13 cellular contexts compared by ENCODE assay signal in genomic region chr17:5672141-5672540, GRCh38.
DNase-seq lines count a peak whose midpoint lies in the region; ATAC-seq and TF ChIP-seq lines count a peak whose summit lies in the region.
"Had no signal": no experiment of that assay in that cellular context is flagged by ENCODE, and none has a peak within 500 bp of the region (broad histone marks: within the 10 kb centered on the region; RNA-seq: fewer than 3 reads in every experiment).

No MANE protein-coding gene starts in this region.

- no peak for TF ChIP-seq POLR2A in upper lobe of left lung (IDR thresholded peaks at IDR 0.05)

- no peak overlapping the region for H3K18ac ChIP-seq in mesendoderm (ENCODE audit: low read length)

- no peaks in the 10 kb centered on the region for H4K20me1 ChIP-seq in BLaER1 treated with 17β-estradiol and CSF1 and Interleukin-3, amounts not matched to agents 10 nM and 100 nM

- peak overlapping the region in 10 of 11 experiments; percentile 43 to 68 (median 60); a peak in 20 of 22 replicates for H3K4me2 ChIP-seq in BLaER1 treated with 17β-estradiol and CSF1 and Interleukin-3, amounts not matched to agents 10 nM and 100 nM
- H3K4me2 ChIP-seq in mesendoderm (ENCODE audit: low read length): no peak overlapping the region

- no peaks in the 10 kb centered on the region for H3K79me2 ChIP-seq in mesendoderm (ENCODE audit: control insufficient read depth, insufficient read depth, low read length)

- no peaks in the 10 kb centered on the region for H3K79me1 ChIP-seq in mesendoderm (ENCODE audit: low read length)

- TF ChIP-seq EP300 in upper lobe of left lung (IDR thresholded peaks at IDR 0.05): no peak

- H4K5ac ChIP-seq in mesendoderm (ENCODE audit: low read length): no peak overlapping the region

- no peaks in the 10 kb centered on the region for H3K9me3 ChIP-seq in BLaER1 treated with 17β-estradiol and CSF1 and Interleukin-3, amounts not matched to agents 10 nM and 100 nM (replicated peaks in 1 of 11)
- no peaks in the 10 kb centered on the region for H3K9me3 ChIP-seq in upper lobe of left lung
- H3K9me3 ChIP-seq: Caco-2 had no signal

- no peak overlapping the region for H2BK120ac ChIP-seq in mesendoderm (ENCODE audit: low read depth, low read length)

- H3K4ac ChIP-seq in mesendoderm (ENCODE audit: low read depth, low read length): no peak overlapping the region

- H2BK5ac ChIP-seq in mesendoderm (ENCODE audit: low read length): no peak overlapping the region

- H3K27ac ChIP-seq in BLaER1 treated with 17β-estradiol and CSF1 and Interleukin-3, amounts not matched to agents 10 nM and 100 nM: peak overlapping the region in 10 of 11 experiments; percentile 39 to 71 (median 50); a peak in 19 of 22 replicates
- H3K27ac ChIP-seq in mesendoderm (ENCODE audit: low read depth, low read length) (no peak overlapping the region), upper lobe of left lung (no peak overlapping the region)
- H3K27ac ChIP-seq: C4-2B had no signal

- peak overlapping the region in 1 of 11 experiments; percentile 5; a peak in 2 of 22 replicates for H3K9ac ChIP-seq in BLaER1 treated with 17β-estradiol and CSF1 and Interleukin-3, amounts not matched to agents 10 nM and 100 nM
- no peak overlapping the region for H3K9ac ChIP-seq in mesendoderm (ENCODE audit: low read length)

- no peak overlapping the region for H3K4me3 ChIP-seq in BLaER1 treated with 17β-estradiol and CSF1 and Interleukin-3, amounts not matched to agents 10 nM and 100 nM
- H3K4me3 ChIP-seq in mesendoderm (ENCODE audit: low read length): no peak overlapping the region
- H3K4me3 ChIP-seq in upper lobe of left lung: no peak overlapping the region

- H3K56ac ChIP-seq in mesendoderm (ENCODE audit: low read length): peak overlapping the region; percentile 1

- peaks cover 21 to 57% (median 43%) of the 10 kb centered on the region in 10 experiments for H3K4me1 ChIP-seq in BLaER1 treated with 17β-estradiol and CSF1 and Interleukin-3, amounts not matched to agents 10 nM and 100 nM
- H3K4me1 ChIP-seq in mesendoderm (ENCODE audit: control insufficient read depth, low read depth, low read length) (no peaks in the 10 kb centered on the region), upper lobe of left lung (no peaks in the 10 kb centered on the region)
- H3K4me1 ChIP-seq: Caco-2 had no signal

- no peak overlapping the region for H4K8ac ChIP-seq in mesendoderm (ENCODE audit: low read depth, low read length)

- no peak overlapping the region for H2BK15ac ChIP-seq in mesendoderm (replicated peaks; ENCODE audit: low read depth)

- no peak for TF ChIP-seq CTCF in upper lobe of left lung (IDR thresholded peaks at IDR 0.05)

- ATAC-seq in upper lobe of left lung (ENCODE audit: low FRiP score in 2 of 2): peak; percentile 8 to 29
- no peak for ATAC-seq in HG03460 (IDR thresholded peaks at IDR 0.05; ENCODE audit: unreplicated experiment)
- ATAC-seq in GM19023 (IDR thresholded peaks at IDR 0.05; ENCODE audit: unreplicated experiment): no peak
- ATAC-seq: HepG2 had no signal

- no peak overlapping the region for H2AK5ac ChIP-seq in mesendoderm (ENCODE audit: low read length)

- H3K36me3 ChIP-seq in BLaER1 treated with 17β-estradiol and CSF1 and Interleukin-3, amounts not matched to agents 10 nM and 100 nM: no peaks in the 10 kb centered on the region
- H3K36me3 ChIP-seq in mesendoderm (ENCODE audit: control insufficient read depth, insufficient read depth, low read length) (no peaks in the 10 kb centered on the region), upper lobe of left lung (no peaks in the 10 kb centered on the region)

- no CpG with 5 or more reads among the region's 3 CpGs for WGBS in mesendoderm (ENCODE audit: extremely low coverage, insufficient coverage, low lambda C conversion rate)
- WGBS in upper lobe of left lung, 2 donors: 86% methylated on average over 1 of the region's 3 CpGs; no CpG with 5 or more reads in 1 of the 2 donors

- no peak overlapping the region for H3K23ac ChIP-seq in mesendoderm (ENCODE audit: low read length)

- DNase-seq in ecto neural progenitor cell (ENCODE audit: low spot score) (peak; percentile 40), mesendoderm (no peak), upper lobe of left lung (peak in 1 of 2 donors; percentile 39), cerebellum (ENCODE audit: low spot score) (no peak)
- DNase-seq: Caco-2; CD4-positive, alpha-beta T cell; GOT3; H7 had no signal

- H3K27me3 ChIP-seq in BLaER1 treated with 17β-estradiol and CSF1 and Interleukin-3, amounts not matched to agents 10 nM and 100 nM: no peaks in the 10 kb centered on the region
- H3K27me3 ChIP-seq in mesendoderm (ENCODE audit: insufficient read depth, low read length, poor library complexity): no peaks in the 10 kb centered on the region
- peaks cover 0 to 3% (median 0%) of the 10 kb centered on the region in 4 donors for H3K27me3 ChIP-seq in upper lobe of left lung

Comparison
In these comparisons a context has a peak if more than half of its experiments do, and no peak if none do; other contexts are left out.
1. H3K27ac ChIP-seq: peak in BLaER1 treated with 17β-estradiol and CSF1 and Interleukin-3, amounts not matched to agents 10 nM and 100 nM (10 of 11); none in mesendoderm (single experiment) and upper lobe of left lung (0 of 4).
2. ATAC-seq: peak in upper lobe of left lung (2 of 2); none in HG03460 (single experiment) and GM19023 (single experiment).